1 cellular context compared by ENCODE assay signal in the genomic region with DNA sequence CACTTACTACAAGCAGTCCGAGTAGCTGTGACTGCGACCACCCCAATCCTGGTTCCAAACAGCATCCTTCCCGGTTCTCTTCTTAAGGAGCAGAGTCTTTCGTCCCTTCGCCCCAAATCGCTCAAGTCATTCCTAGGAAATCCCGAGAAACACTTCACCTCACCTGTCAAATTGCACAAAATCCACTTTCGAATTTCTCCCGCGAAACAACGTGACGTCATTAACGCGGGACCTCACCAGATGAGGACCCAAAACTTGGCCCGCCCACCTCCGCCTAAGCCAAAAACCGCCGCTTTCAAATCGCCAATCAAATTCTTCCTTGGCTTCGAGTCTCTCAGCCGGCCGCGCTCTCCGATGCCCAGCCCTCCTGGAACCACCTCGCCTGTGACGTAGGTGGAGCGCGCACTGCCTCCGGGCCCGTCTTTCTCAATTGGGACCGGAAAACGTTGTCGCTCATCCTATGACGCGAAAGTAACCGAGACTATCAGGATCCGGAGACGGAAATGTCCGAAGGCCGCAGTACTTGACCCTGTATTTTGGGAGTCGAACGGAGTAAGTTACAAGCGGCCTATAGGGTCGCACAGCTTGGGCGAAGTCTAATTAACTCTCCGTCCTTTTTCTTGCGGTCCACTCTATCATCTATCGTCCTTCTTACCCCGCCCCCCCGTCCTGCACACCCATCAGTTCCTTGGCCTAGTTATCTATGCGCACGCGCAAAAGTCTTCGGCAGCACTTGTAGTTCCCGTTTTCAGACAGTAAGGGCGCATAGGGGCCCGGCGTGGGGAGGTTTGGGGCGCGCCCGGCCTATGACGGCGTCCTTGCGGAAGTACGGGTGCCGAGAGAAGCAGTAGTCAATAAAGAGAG.
TF ChIP-seq lines count a peak whose summit lies in the region.

A gene (plus strand): TSS at position 456 of the 864 bp plus-strand sequence. CDS start 7,527 bp downstream, outside the sequence.
A gene with protein sequence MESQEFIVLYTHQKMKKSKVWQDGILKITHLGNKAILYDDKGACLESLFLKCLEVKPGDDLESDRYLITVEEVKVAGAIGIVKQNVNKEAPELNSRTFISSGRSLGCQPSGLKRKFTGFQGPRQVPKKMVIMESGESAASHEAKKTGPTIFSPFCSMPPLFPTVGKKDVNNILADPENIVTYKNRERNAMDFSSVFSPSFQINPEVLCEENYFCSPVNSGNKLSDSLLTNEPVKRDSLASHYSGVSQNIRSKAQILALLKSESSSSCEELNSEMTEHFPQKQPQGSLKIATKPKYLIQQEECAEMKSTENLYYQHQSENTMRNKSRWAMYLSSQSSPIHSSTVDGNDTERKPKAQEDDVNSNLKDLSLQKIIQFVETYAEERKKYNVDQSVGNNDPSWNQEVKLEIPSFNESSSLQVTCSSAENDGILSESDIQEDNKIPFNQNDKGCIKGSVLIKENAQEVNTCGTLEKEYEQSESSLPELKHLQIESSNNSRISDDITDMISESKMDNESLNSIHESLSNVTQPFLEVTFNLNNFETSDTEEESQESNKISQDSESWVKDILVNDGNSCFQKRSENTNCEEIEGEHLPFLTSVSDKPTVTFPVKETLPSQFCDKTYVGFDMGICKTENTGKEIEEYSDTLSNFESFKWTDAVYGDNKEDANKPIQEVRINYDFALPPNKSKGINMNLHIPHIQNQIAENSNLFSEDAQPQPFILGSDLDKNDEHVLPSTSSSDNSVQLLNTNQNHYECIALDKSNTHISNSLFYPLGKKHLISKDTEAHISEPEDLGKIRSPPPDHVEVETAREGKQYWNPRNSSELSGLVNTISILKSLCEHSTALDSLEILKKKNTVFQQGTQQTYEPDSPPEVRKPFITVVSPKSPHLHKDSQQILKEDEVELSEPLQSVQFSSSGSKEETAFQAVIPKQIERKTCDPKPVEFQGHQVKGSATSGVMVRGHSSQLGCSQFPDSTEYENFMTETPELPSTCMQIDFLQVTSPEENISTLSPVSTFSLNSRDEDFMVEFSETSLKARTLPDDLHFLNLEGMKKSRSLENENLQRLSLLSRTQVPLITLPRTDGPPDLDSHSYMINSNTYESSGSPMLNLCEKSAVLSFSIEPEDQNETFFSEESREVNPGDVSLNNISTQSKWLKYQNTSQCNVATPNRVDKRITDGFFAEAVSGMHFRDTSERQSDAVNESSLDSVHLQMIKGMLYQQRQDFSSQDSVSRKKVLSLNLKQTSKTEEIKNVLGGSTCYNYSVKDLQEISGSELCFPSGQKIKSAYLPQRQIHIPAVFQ (N-terminal part only) (minus strand): TSS at position 222 of the 864 bp plus-strand sequence. CDS start 3,733 bp downstream, outside the sequence.

TF ChIP-seq in GM12878, 131 proteins besides CTCF, POLR2A, EP300 and RAD21 (continued from another document):
- TF ChIP-seq CREM (IDR thresholded peaks at IDR 0.05; ENCODE audit: low read depth) (peak; percentile 99), BCL11A (IDR thresholded peaks at IDR 0.05; ENCODE audit: low read depth, low read length) (no peak), SMARCA5 (IDR thresholded peaks at IDR 0.05) (0 out of 2 replicates have a peak, but pooled peaks have one; percentile 43), STAT1 (conservative IDR thresholded peaks at IDR 0.05) (peak; percentile 82; the same call in 1 of the 2 replicates), TAF1 (IDR thresholded peaks at IDR 0.05; ENCODE audit: borderline replicate concordance, low read depth, low read length) (peak; percentile 60), SIX5 (IDR thresholded peaks at IDR 0.05; ENCODE audit: low read depth, low read length, severe bottlenecking) (peak; percentile 29), ESRRA (IDR thresholded peaks at IDR 0.05; ENCODE audit: low read length) (no peak; the same call in 1 of the 2 replicates), POLR2AphosphoS5 (IDR thresholded peaks at IDR 0.05; ENCODE audit: low read length) (peak; percentile 86), ZSCAN29 (IDR thresholded peaks at IDR 0.05) (no peak), ZNF207 (IDR thresholded peaks at IDR 0.05; ENCODE audit: borderline replicate concordance) (no peak; the same call in 1 of the 2 replicates)
- TF ChIP-seq, protein P1, sequence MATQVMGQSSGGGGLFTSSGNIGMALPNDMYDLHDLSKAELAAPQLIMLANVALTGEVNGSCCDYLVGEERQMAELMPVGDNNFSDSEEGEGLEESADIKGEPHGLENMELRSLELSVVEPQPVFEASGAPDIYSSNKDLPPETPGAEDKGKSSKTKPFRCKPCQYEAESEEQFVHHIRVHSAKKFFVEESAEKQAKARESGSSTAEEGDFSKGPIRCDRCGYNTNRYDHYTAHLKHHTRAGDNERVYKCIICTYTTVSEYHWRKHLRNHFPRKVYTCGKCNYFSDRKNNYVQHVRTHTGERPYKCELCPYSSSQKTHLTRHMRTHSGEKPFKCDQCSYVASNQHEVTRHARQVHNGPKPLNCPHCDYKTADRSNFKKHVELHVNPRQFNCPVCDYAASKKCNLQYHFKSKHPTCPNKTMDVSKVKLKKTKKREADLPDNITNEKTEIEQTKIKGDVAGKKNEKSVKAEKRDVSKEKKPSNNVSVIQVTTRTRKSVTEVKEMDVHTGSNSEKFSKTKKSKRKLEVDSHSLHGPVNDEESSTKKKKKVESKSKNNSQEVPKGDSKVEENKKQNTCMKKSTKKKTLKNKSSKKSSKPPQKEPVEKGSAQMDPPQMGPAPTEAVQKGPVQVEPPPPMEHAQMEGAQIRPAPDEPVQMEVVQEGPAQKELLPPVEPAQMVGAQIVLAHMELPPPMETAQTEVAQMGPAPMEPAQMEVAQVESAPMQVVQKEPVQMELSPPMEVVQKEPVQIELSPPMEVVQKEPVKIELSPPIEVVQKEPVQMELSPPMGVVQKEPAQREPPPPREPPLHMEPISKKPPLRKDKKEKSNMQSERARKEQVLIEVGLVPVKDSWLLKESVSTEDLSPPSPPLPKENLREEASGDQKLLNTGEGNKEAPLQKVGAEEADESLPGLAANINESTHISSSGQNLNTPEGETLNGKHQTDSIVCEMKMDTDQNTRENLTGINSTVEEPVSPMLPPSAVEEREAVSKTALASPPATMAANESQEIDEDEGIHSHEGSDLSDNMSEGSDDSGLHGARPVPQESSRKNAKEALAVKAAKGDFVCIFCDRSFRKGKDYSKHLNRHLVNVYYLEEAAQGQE (IDR thresholded peaks at IDR 0.05; ENCODE audit: low read depth, low read length): no peak
TF ChIP-seq in GM12878: peak in this region for 60.
